ENCODE assay signal across 10 cellular contexts in the genomic region with DNA sequence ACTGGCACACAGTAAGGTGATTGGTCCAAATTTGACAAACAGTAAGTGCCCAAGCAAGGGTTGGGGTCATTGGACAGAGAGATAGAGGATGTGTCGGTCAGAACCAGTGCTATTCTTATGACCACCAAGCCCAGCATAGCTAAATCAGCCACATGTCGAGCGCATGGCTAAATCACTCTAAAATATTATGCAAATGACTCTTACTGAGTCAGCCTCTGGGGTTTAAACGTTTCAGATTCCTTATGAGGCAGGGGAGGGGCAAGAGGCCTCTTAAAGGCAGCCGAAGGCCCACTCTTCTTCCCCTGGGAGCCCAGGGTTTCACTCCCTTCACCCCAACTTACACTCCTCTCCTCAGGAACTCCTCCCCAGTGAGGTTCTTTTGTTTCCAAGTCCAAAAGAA. TPM values are rescaled to one million over a fixed set of nuclear protein-coding genes. Genes with fewer than 3 reads are reported as not detected.
A peak's percentile ranks its signal among the peaks of the same experiment; 100 is the strongest.
DNase-seq lines count a peak whose midpoint lies in the region; ATAC-seq lines count a peak whose summit lies in the region.
"Had no signal": no experiment of that assay in that cellular context is flagged by ENCODE, and none has a peak within 500 bp of the region (broad histone marks: within the 10 kb centered on the region; RNA-seq: fewer than 3 reads in every experiment).

No MANE protein-coding gene starts in this region.

- DNase-seq in EL (peak; percentile 85), T-helper 2 cell (no peak), amygdala (lab: John Stamatoyannopoulos, UW) (no peak)
- DNase-seq in stimulated activated naive CD4-positive, alpha-beta T cell (lab: John Stamatoyannopoulos, UW): no peak
- DNase-seq: heart right ventricle had no signal

- ATAC-seq in GM21360 (IDR thresholded peaks at IDR 0.05; ENCODE audit: unreplicated experiment): peak; percentile 78
- ATAC-seq in HG03457 (IDR thresholded peaks at IDR 0.05; ENCODE audit: unreplicated experiment): peak; percentile 60
- peak; percentile 38 for ATAC-seq in esophagus mucosa
- no peak for ATAC-seq in HG03280 (IDR thresholded peaks at IDR 0.05; ENCODE audit: unreplicated experiment)

RNA-seq across cellular contexts. Expression of gene ENDOU, which starts 0.6 kb away (rescaled TPM):
- 66.9 TPM for total RNA-seq in esophagus mucosa
- total RNA-seq: T-helper 1 cell treated with Interleukin-12 subunit alpha and Interleukin-12 subunit beta and Interleukin-4 antibody, amounts not matched to agents 30 ng/mL and 1 ng/mL, for 36 hours had no signal

RNA-seq across cellular contexts. Expression of gene RPAP3, which starts 20.1 kb away (rescaled TPM):
- total RNA-seq in esophagus mucosa: 18.2 TPM

RNA-seq across cellular contexts. Expression of gene RAPGEF3, which starts 32.8 kb away (rescaled TPM):
- 16.5 TPM for total RNA-seq in esophagus mucosa

RNA-seq across cellular contexts. Expression of gene SLC48A1, which starts 47.1 kb away (rescaled TPM):
- total RNA-seq in esophagus mucosa: 19.8 TPM
